8 cellular contexts compared by ENCODE assay signal in the genomic region with DNA sequence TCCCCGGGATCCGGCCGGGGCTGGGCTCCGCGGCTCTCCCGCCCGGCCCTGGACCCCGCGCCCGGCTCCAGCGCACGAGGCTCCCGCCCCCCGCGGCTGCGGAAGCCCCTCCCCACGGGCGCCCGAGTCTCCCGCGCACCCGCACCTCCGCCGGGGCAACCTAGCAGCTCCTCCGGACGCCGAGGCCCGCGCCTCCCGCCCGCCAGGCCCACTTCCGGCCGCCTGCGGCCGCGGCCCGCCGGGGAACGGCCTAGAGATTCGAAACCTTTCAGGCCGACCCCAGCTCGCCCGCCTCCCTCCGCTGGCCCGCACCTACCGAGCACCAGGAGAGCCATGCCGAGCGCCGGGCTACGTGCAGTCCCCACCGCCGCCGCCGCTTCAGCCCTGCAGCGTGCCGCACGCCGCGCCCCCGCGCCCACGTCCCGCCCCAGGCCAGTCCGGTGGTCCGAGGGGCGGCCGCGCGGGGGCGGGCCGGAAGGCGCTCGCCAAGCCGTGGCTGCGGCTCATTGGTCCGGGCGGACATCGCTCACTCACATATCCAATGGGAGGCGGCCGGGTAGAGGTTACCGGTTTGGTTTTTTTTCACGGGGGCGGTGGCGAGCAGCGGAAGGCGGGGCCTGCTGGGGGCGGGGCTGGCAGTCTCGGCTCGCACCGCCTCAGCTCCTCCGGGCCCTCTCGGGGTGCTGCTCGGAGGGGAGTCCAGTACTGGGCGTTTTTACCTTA.
A peak's percentile ranks its signal among the peaks of the same experiment; 100 is the strongest.
DNase-seq lines count a peak whose midpoint lies in the region; ATAC-seq and TF ChIP-seq lines count a peak whose summit lies in the region.

A gene with protein sequence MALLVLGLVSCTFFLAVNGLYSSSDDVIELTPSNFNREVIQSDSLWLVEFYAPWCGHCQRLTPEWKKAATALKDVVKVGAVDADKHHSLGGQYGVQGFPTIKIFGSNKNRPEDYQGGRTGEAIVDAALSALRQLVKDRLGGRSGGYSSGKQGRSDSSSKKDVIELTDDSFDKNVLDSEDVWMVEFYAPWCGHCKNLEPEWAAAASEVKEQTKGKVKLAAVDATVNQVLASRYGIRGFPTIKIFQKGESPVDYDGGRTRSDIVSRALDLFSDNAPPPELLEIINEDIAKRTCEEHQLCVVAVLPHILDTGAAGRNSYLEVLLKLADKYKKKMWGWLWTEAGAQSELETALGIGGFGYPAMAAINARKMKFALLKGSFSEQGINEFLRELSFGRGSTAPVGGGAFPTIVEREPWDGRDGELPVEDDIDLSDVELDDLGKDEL (minus strand): TSS at position 424 of the 723 bp plus-strand sequence. CDS start 89 bp downstream, at position 335.

- H3K27ac ChIP-seq in VCaP: peak within 1 kb of the TSS; percentile 90
- H3K27ac ChIP-seq in iPS-20b (ENCODE audit: low read length): peak within 1 kb of the TSS; percentile 20
- peak within 1 kb of the TSS; percentile 77 to 98 (median 91) for H3K27ac ChIP-seq in skin epidermis

- H3K9ac ChIP-seq in iPS-20b (ENCODE audit: low read depth, low read length): peak within 1 kb of the TSS; percentile 91

- POLR2A ChIA-PET in AG04449 (lab: Yijun Ruan, JAX): interaction anchor here (1.5 kb wide), 1 partner anchor 34 kb away, joined by 3 read pairs; no protein-coding TSS in a partner anchor

- CTCF ChIA-PET in AG04449 (lab: Yijun Ruan, JAX): interaction anchor here (1.0 to 3.0 kb wide), 6 partner anchors 11 to 320 kb away, joined by 4 to 15 read pairs (median 6); a partner anchor contains a TSS

- peaks cover 11% of the 10 kb centered on the region for H3K4me1 ChIP-seq in iPS-20b (ENCODE audit: insufficient read depth, low read length)

- H3K36me3 ChIP-seq in iPS-20b (ENCODE audit: insufficient read depth, low read depth, low read length): peaks cover 7% of the 10 kb centered on the region; the same call in 1 of the 2 replicates

- in situ Hi-C loops in T47D (cut with HindIII; ENCODE audit: low pct_unique_long_range_greater_than_20kb, low sequenced_read_pairs): no loop called here

- H3K9me3 ChIP-seq in iPS-20b (ENCODE audit: insufficient read depth, low read depth, low read length): no peaks in the 10 kb centered on the region

- DNase-seq in AG04449 (ENCODE audit: low read depth, low spot score) (peak; percentile 62), NCI-H2196 treated with DMSO at 0.1 percent for 48 hours (lab: John Stamatoyannopoulos, UW; ENCODE audit: unreplicated experiment) (peak; percentile 73), T47D (ENCODE audit: low read depth in 1 of 2, low spot score in 1 of 2) (peak; percentile 83 to 95)

- H3K4me3 ChIP-seq in AG04449 (ENCODE audit: low read depth, low read length): peak within 1 kb of the TSS; percentile 74
- H3K4me3 ChIP-seq in iPS-20b (ENCODE audit: low read length): peak within 1 kb of the TSS; percentile 89
- H3K4me3 ChIP-seq in skin epidermis: peak within 1 kb of the TSS; percentile 65 to 98 (median 79)

- ATAC-seq in GM18907 (IDR thresholded peaks at IDR 0.05; ENCODE audit: unreplicated experiment) (peak; percentile 93), HG03139 (IDR thresholded peaks at IDR 0.05; ENCODE audit: unreplicated experiment) (peak; percentile 85)

- no peaks in the 10 kb centered on the region for H3K27me3 ChIP-seq in iPS-20b (ENCODE audit: insufficient read depth, low read length)

- TF ChIP-seq CTCF in AG04449 (IDR thresholded peaks at IDR 0.05; ENCODE audit: insufficient read depth, low read length, missing control alignments): no peak
- TF ChIP-seq CTCF in VCaP (conservative IDR thresholded peaks at IDR 0.05): no peak

Comparison
In these comparisons a context has a peak if more than half of its experiments do, and no peak if none do; other contexts are left out.
1. Peak in every context shown above with its lines: DNase-seq, ATAC-seq, H3K4me3 ChIP-seq and H3K27ac ChIP-seq.
2. H3K27ac ChIP-seq: peak in every context shown above with its lines; median percentile 91 in skin epidermis; 90 in VCaP; 20 in iPS-20b.